ENCODE assay signal across 1 cellular context in the genomic region with DNA sequence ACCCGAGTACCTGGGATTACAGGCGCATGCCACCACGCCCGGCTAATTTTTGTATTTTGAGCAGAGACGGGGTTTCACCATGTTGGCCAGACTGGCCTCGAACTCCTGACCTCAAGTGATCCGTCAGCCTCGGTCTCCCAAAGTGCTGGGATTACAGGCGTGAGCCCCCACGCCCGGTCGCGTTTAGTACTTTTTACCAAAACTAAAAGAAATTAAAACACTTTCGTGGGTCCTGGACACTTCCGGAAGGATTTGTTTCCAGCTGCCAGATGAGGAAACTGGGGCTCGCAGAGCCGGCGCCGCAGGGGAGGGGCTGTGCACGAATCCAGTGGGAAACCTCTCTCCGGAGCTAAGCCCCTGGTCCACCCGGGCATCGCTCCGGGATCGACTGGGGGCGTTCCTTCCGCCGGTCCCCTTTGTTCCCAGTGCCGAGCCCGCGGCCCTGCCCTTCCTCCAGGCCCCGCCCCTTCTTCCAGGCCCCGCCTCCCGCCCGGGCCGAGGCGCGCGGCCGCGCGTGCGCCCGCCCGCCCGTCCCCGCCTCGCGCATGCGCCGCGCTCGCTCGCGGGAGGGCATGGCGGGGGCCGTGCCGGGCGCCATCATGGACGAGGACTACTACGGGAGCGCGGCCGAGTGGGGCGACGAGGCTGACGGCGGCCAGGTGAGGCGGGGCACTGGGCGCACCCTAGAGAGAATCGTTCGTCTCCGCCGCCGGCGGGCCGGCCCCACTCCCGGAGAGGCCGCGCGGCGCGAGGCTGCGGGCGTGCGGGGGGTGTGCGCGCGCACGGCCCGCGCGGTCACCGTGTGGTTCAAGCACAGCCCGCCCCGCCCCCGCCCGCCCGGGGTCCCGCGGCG.
TF ChIP-seq lines count a peak whose summit lies in the region.

A gene with protein sequence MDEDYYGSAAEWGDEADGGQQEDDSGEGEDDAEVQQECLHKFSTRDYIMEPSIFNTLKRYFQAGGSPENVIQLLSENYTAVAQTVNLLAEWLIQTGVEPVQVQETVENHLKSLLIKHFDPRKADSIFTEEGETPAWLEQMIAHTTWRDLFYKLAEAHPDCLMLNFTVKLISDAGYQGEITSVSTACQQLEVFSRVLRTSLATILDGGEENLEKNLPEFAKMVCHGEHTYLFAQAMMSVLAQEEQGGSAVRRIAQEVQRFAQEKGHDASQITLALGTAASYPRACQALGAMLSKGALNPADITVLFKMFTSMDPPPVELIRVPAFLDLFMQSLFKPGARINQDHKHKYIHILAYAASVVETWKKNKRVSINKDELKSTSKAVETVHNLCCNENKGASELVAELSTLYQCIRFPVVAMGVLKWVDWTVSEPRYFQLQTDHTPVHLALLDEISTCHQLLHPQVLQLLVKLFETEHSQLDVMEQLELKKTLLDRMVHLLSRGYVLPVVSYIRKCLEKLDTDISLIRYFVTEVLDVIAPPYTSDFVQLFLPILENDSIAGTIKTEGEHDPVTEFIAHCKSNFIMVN (plus strand): TSS at position 546 of the 853 bp plus-strand sequence. CDS start 54 bp downstream, at position 600.

TF ChIP-seq in HepG2, 621 proteins besides CTCF, POLR2A, EP300 and RAD21 (continued from another document and continues in another):
- peak; percentile 45 for TF ChIP-seq ZNF441 (CRISPR knock-in tag; IDR thresholded peaks at IDR 0.05; ENCODE audit: borderline replicate concordance)
- peak; percentile 83 for TF ChIP-seq TAF1 (CRISPR knock-in tag; IDR thresholded peaks at IDR 0.05)
- TF ChIP-seq, protein P1, sequence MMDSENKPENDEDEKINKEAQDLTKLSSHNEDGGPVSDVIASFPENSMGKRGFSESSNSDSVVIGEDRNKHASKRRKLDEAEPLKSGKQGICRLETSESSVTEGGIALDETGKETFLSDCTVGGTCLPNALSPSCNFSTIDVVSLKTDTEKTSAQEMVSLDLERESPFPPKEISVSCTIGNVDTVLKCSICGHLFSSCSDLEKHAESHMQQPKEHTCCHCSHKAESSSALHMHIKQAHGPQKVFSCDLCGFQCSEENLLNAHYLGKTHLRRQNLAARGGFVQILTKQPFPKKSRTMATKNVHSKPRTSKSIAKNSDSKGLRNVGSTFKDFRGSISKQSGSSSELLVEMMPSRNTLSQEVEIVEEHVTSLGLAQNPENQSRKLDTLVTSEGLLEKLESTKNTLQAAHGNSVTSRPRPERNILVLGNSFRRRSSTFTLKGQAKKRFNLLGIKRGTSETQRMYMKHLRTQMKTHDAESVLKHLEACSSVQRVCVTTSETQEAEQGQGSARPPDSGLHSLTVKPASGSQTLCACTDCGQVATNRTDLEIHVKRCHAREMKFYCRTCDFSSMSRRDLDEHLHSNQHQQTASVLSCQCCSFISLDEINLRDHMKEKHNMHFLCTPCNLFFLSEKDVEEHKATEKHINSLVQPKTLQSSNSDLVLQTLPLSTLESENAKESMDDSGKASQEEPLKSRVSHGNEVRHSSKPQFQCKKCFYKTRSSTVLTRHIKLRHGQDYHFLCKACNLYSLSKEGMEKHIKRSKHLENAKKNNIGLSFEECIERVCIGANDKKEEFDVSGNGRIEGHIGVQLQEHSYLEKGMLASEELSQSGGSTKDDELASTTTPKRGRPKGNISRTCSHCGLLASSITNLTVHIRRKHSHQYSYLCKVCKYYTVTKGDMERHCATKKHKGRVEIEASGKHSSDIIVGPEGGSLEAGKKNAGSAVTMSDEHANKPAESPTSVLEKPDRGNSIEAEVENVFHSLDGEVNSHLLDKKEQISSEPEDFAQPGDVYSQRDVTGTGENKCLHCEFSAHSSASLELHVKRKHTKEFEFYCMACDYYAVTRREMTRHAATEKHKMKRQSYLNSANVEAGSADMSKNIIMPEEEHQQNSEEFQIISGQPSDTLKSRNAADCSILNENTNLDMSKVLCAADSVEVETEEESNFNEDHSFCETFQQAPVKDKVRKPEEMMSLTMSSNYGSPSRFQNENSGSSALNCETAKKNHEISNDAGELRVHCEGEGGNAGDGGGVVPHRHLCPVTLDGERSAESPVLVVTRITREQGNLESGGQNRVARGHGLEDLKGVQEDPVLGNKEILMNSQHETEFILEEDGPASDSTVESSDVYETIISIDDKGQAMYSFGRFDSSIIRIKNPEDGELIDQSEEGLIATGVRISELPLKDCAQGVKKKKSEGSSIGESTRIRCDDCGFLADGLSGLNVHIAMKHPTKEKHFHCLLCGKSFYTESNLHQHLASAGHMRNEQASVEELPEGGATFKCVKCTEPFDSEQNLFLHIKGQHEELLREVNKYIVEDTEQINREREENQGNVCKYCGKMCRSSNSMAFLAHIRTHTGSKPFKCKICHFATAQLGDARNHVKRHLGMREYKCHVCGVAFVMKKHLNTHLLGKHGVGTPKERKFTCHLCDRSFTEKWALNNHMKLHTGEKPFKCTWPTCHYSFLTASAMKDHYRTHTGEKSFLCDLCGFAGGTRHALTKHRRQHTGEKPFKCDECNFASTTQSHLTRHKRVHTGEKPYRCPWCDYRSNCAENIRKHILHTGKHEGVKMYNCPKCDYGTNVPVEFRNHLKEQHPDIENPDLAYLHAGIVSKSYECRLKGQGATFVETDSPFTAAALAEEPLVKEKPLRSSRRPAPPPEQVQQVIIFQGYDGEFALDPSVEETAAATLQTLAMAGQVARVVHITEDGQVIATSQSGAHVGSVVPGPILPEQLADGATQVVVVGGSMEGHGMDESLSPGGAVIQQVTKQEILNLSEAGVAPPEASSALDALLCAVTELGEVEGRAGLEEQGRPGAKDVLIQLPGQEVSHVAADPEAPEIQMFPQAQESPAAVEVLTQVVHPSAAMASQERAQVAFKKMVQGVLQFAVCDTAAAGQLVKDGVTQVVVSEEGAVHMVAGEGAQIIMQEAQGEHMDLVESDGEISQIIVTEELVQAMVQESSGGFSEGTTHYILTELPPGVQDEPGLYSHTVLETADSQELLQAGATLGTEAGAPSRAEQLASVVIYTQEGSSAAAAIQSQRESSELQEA (CRISPR knock-in tag; IDR thresholded peaks at IDR 0.05; ENCODE audit: not compliant biosample characterization), result no peak
- no peak for TF ChIP-seq TRIM24 (CRISPR knock-in tag; IDR thresholded peaks at IDR 0.05)
- TF ChIP-seq ZNF296 (CRISPR knock-in tag; conservative IDR thresholded peaks at IDR 0.05), result no peak
- TF ChIP-seq PPARG (CRISPR knock-in tag; conservative IDR thresholded peaks at IDR 0.05), result peak; percentile 78
- TF ChIP-seq, protein P2, sequence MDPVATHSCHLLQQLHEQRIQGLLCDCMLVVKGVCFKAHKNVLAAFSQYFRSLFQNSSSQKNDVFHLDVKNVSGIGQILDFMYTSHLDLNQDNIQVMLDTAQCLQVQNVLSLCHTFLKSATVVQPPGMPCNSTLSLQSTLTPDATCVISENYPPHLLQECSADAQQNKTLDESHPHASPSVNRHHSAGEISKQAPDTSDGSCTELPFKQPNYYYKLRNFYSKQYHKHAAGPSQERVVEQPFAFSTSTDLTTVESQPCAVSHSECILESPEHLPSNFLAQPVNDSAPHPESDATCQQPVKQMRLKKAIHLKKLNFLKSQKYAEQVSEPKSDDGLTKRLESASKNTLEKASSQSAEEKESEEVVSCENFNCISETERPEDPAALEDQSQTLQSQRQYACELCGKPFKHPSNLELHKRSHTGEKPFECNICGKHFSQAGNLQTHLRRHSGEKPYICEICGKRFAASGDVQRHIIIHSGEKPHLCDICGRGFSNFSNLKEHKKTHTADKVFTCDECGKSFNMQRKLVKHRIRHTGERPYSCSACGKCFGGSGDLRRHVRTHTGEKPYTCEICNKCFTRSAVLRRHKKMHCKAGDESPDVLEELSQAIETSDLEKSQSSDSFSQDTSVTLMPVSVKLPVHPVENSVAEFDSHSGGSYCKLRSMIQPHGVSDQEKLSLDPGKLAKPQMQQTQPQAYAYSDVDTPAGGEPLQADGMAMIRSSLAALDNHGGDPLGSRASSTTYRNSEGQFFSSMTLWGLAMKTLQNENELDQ (CRISPR knock-in tag; IDR thresholded peaks at IDR 0.05; ENCODE audit: borderline replicate concordance), result no peak
- TF ChIP-seq RBM22 (optimal IDR thresholded peaks at IDR 0.05; ENCODE audit: low read length), result no peak
- TF ChIP-seq SMAD9 (CRISPR knock-in tag; IDR thresholded peaks at IDR 0.05), result 0 out of 2 replicates have a peak, but pooled peaks have one; percentile 59
- no peak for TF ChIP-seq ARNT2 (CRISPR knock-in tag; IDR thresholded peaks at IDR 0.05; ENCODE audit: low read depth)
- TF ChIP-seq KMT2A (CRISPR knock-in tag; IDR thresholded peaks at IDR 0.05), result peak; percentile 38; the same call in 1 of the 2 replicates
- TF ChIP-seq, protein P3, sequence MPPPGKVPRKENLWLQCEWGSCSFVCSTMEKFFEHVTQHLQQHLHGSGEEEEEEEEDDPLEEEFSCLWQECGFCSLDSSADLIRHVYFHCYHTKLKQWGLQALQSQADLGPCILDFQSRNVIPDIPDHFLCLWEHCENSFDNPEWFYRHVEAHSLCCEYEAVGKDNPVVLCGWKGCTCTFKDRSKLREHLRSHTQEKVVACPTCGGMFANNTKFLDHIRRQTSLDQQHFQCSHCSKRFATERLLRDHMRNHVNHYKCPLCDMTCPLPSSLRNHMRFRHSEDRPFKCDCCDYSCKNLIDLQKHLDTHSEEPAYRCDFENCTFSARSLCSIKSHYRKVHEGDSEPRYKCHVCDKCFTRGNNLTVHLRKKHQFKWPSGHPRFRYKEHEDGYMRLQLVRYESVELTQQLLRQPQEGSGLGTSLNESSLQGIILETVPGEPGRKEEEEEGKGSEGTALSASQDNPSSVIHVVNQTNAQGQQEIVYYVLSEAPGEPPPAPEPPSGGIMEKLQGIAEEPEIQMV (CRISPR knock-in tag; IDR thresholded peaks at IDR 0.05; ENCODE audit: low read depth), result peak; percentile 29; the same call in 1 of the 2 replicates
- TF ChIP-seq POLR2G (IDR thresholded peaks at IDR 0.05; ENCODE audit: low read depth, low read length), result peak; percentile 87
- TF ChIP-seq ZNF788 (CRISPR knock-in tag; IDR thresholded peaks at IDR 0.05; ENCODE audit: borderline replicate concordance), result peak; percentile 54; the same call in 1 of the 2 replicates
- TF ChIP-seq, protein P4, sequence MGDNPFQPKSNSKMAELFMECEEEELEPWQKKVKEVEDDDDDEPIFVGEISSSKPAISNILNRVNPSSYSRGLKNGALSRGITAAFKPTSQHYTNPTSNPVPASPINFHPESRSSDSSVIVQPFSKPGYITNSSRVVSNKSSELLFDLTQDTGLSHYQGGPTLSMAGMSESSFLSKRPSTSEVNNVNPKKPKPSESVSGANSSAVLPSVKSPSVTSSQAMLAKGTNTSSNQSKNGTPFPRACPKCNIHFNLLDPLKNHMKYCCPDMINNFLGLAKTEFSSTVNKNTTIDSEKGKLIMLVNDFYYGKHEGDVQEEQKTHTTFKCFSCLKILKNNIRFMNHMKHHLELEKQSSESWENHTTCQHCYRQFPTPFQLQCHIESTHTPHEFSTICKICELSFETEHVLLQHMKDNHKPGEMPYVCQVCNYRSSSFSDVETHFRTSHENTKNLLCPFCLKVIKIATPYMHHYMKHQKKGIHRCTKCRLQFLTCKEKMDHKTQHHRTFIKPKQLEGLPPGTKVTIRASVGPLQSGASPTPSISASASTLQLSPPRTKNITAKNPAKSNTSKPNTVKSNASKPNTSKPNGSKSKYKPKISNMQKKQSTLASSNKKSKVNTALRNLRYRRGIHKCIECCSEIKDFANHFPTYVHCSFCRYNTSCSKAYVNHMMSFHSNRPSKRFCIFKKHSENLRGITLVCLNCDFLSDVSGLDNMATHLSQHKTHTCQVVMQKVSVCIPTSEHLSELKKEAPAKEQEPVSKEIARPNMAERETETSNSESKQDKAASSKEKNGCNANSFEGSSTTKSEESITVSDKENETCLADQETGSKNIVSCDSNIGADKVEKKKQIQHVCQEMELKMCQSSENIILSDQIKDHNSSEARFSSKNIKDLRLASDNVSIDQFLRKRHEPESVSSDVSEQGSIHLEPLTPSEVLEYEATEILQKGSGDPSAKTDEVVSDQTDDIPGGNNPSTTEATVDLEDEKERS (CRISPR knock-in tag; IDR thresholded peaks at IDR 0.05), result peak; percentile 97
- no peak for TF ChIP-seq ISL2 (CRISPR knock-in tag; IDR thresholded peaks at IDR 0.05)
- TF ChIP-seq, protein P5, sequence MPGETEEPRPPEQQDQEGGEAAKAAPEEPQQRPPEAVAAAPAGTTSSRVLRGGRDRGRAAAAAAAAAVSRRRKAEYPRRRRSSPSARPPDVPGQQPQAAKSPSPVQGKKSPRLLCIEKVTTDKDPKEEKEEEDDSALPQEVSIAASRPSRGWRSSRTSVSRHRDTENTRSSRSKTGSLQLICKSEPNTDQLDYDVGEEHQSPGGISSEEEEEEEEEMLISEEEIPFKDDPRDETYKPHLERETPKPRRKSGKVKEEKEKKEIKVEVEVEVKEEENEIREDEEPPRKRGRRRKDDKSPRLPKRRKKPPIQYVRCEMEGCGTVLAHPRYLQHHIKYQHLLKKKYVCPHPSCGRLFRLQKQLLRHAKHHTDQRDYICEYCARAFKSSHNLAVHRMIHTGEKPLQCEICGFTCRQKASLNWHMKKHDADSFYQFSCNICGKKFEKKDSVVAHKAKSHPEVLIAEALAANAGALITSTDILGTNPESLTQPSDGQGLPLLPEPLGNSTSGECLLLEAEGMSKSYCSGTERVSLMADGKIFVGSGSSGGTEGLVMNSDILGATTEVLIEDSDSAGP (CRISPR knock-in tag; IDR thresholded peaks at IDR 0.05; ENCODE audit: borderline replicate concordance), result peak; percentile 44; the same call in 1 of the 2 replicates
- peak; percentile 63; the same call in 1 of the 2 replicates for TF ChIP-seq ZSCAN25 (CRISPR knock-in tag; IDR thresholded peaks at IDR 0.05)
- 0 out of 2 replicates have a peak, but pooled peaks have one; percentile 82 for TF ChIP-seq BRCA1 (CRISPR knock-in tag; IDR thresholded peaks at IDR 0.05)
- peak; percentile 92; the same call in 1 of the 2 replicates for TF ChIP-seq KLF12 (CRISPR knock-in tag; IDR thresholded peaks at IDR 0.05; ENCODE audit: borderline replicate concordance)
- TF ChIP-seq SRSF9 (IDR thresholded peaks at IDR 0.05; ENCODE audit: borderline replicate concordance, insufficient read depth, low read depth, low read length, poor library complexity, severe bottlenecking), result no peak
- TF ChIP-seq, protein P6, sequence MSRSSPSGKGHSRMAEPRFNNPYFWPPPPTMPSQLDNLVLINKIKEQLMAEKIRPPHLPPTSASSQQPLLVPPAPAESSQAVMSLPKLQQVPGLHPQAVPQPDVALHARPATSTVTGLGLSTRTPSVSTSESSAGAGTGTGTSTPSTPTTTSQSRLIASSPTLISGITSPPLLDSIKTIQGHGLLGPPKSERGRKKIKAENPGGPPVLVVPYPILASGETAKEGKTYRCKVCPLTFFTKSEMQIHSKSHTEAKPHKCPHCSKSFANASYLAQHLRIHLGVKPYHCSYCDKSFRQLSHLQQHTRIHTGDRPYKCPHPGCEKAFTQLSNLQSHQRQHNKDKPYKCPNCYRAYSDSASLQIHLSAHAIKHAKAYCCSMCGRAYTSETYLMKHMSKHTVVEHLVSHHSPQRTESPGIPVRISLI (CRISPR knock-in tag; IDR thresholded peaks at IDR 0.05; ENCODE audit: borderline replicate concordance), result peak; percentile 37; the same call in 1 of the 2 replicates
- peak; percentile 71 for TF ChIP-seq MEF2D (CRISPR knock-in tag; IDR thresholded peaks at IDR 0.05)
- no peak for TF ChIP-seq REXO4 (CRISPR knock-in tag; IDR thresholded peaks at IDR 0.05; ENCODE audit: borderline replicate concordance)
